In the genomic region with DNA sequence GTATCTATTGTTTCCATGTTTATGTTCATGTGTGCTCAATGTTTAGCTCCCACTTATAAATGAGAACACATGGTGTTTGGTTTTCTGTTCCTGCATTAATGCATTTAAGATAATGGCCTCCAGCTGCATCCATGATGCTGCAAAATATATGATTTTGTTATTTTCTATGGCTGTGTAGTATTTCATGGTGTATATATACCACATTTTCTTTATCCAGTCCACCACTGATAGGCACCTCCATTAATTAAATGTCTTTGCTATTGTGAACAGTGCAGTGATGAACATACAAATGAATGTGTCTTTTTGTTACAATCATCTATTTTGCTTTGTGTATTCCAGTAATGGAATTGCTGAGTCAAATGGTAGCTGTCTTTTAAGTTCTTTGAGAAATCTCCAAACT, we compare ENCODE assay signal across 7 cellular contexts.
"Had no signal": no experiment of that assay in that cellular context is flagged by ENCODE, and none has a peak within 500 bp of the region (broad histone marks: within the 10 kb centered on the region; RNA-seq: fewer than 3 reads in every experiment).

No MANE protein-coding gene starts in this region.

- H3K9ac ChIP-seq: GM23248 had no signal

- ATAC-seq: HCT116 had no signal

- H3K27ac ChIP-seq: GM23248 had no signal

- H3K36me3 ChIP-seq: HAP-1 had no signal

- H2AFZ ChIP-seq: GM23248 had no signal

- H3K9me3 ChIP-seq: HAP-1 had no signal

- H3K4me1 ChIP-seq: HAP-1 had no signal

- H3K4me3 Mint-ChIP-seq: HFFc6 had no signal

- H3K27ac Mint-ChIP-seq: HFFc6 had no signal

- H3K4me3 ChIP-seq: GM23248, HAP-1 had no signal

- DNase-seq: GM23248, GOT3, H7, HFFc6, IMR-90 had no signal
